14 cellular contexts compared by ENCODE assay signal in the genomic region with DNA sequence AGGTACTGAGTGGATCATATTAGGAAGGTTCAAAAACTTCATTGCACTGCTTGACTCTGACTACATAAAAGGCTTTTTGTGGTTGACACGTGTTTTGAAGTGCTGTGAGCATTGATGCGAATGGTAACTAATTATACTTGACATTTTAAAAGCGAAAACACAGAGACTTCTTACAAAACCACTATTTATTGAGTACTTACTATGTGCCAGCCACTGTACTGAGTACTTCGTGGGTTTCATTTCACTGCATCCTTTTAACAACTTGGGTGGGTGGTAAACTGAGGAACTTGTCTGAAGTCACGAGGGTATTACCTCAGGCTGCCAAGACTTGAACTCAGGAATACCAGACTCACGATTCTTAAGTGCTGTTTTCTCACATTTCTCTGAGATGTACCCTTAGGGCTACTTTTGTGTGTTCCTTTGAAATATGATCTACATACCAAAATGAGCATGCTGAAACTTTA. TPM values are rescaled to one million over a fixed set of nuclear protein-coding genes. Genes with fewer than 3 reads are reported as not detected.
DNase-seq lines count a peak whose midpoint lies in the region; ATAC-seq and TF ChIP-seq lines count a peak whose summit lies in the region.
"Had no signal": no experiment of that assay in that cellular context is flagged by ENCODE, and none has a peak within 500 bp of the region (broad histone marks: within the 10 kb centered on the region; RNA-seq: fewer than 3 reads in every experiment).

No MANE protein-coding gene starts in this region.

- no peaks in the 10 kb centered on the region for H3K36me3 Mint-ChIP-seq in activated T-cell treated with anti-CD3 and anti-CD28 coated beads, Interleukin-2, amount 50 U/mL, for 72 hours (ENCODE audit: insufficient read depth in 2 of 2)
- no peaks in the 10 kb centered on the region for H3K36me3 Mint-ChIP-seq in activated T-cell treated with anti-CD3 and anti-CD28 coated beads, Interleukin-2, amount 50 U/mL, for 24 hours (ENCODE audit: low read depth)
- H3K36me3 Mint-ChIP-seq: brain had no signal

- peak; percentile 57 to 70 for ATAC-seq in activated T-cell treated with anti-CD3 and anti-CD28 coated beads, Interleukin-2, amount 50 U/mL, for 72 hours (replicated peaks in 1 of 2)
- ATAC-seq in HG02588 (IDR thresholded peaks at IDR 0.05; ENCODE audit: unreplicated experiment): peak; percentile 66
- ATAC-seq in stimulated activated naive CD8-positive, alpha-beta T cell treated with anti-CD3 and anti-CD28 coated beads, Interleukin-15, amount 100 ng/mL, for 72 hours: peak; percentile 85
- ATAC-seq: right cardiac atrium had no signal

- H3K4me3 Mint-ChIP-seq in activated T-cell treated with anti-CD3 and anti-CD28 coated beads, Interleukin-2, amount 50 U/mL, for 72 hours: peak overlapping the region in 1 of 2 donors; percentile 12
- no peak overlapping the region for H3K4me3 Mint-ChIP-seq in activated T-cell treated with anti-CD3 and anti-CD28 coated beads, Interleukin-2, amount 50 U/mL, for 24 hours
- H3K4me3 Mint-ChIP-seq in stimulated activated naive CD8-positive, alpha-beta T cell treated with anti-CD3 and anti-CD28 coated beads, Interleukin-15, amount 100 ng/mL, for 72 hours: peak overlapping the region; percentile 5 to 33
- H3K4me3 Mint-ChIP-seq: brain had no signal

- no peak overlapping the region for H3K4me3 ChIP-seq in right atrium auricular region
- H3K4me3 ChIP-seq: SK-N-MC had no signal

- no peaks in the 10 kb centered on the region for H3K9me3 Mint-ChIP-seq in activated T-cell treated with anti-CD3 and anti-CD28 coated beads, Interleukin-2, amount 50 U/mL, for 72 hours
- H3K9me3 Mint-ChIP-seq in activated T-cell treated with anti-CD3 and anti-CD28 coated beads, Interleukin-2, amount 50 U/mL, for 24 hours: no peaks in the 10 kb centered on the region
- no peaks in the 10 kb centered on the region for H3K9me3 Mint-ChIP-seq in stimulated activated naive CD8-positive, alpha-beta T cell treated with anti-CD3 and anti-CD28 coated beads, Interleukin-15, amount 100 ng/mL, for 72 hours
- H3K9me3 Mint-ChIP-seq: brain had no signal

- no peaks in the 10 kb centered on the region for H3K27me3 ChIP-seq in right atrium auricular region

- no peak overlapping the region for H3K27ac Mint-ChIP-seq in activated T-cell treated with anti-CD3 and anti-CD28 coated beads, Interleukin-2, amount 50 U/mL, for 72 hours
- no peak overlapping the region for H3K27ac Mint-ChIP-seq in activated T-cell treated with anti-CD3 and anti-CD28 coated beads, Interleukin-2, amount 50 U/mL, for 24 hours
- H3K27ac Mint-ChIP-seq in stimulated activated naive CD8-positive, alpha-beta T cell treated with anti-CD3 and anti-CD28 coated beads, Interleukin-15, amount 100 ng/mL, for 72 hours: no peak overlapping the region
- H3K27ac Mint-ChIP-seq: brain had no signal

- H3K9me3 ChIP-seq in right atrium auricular region: no peaks in the 10 kb centered on the region

- H3K4me1 Mint-ChIP-seq in activated T-cell treated with anti-CD3 and anti-CD28 coated beads, Interleukin-2, amount 50 U/mL, for 72 hours (ENCODE audit: low read depth): peaks cover 23% of the 10 kb centered on the region
- H3K4me1 Mint-ChIP-seq in activated T-cell treated with anti-CD3 and anti-CD28 coated beads, Interleukin-2, amount 50 U/mL, for 24 hours (ENCODE audit: low read depth): peaks cover 22% of the 10 kb centered on the region
- H3K4me1 Mint-ChIP-seq in stimulated activated naive CD8-positive, alpha-beta T cell treated with anti-CD3 and anti-CD28 coated beads, Interleukin-15, amount 100 ng/mL, for 72 hours: peaks cover 25% of the 10 kb centered on the region

- H3K4me1 ChIP-seq in right atrium auricular region: peaks cover 0 to 10% of the 10 kb centered on the region in 2 donors

- no peaks in the 10 kb centered on the region for H3K27me3 Mint-ChIP-seq in activated T-cell treated with anti-CD3 and anti-CD28 coated beads, Interleukin-2, amount 50 U/mL, for 72 hours (ENCODE audit: low read depth)
- H3K27me3 Mint-ChIP-seq in activated T-cell treated with anti-CD3 and anti-CD28 coated beads, Interleukin-2, amount 50 U/mL, for 24 hours: no peaks in the 10 kb centered on the region
- peaks cover 8% of the 10 kb centered on the region for H3K27me3 Mint-ChIP-seq in stimulated activated naive CD8-positive, alpha-beta T cell treated with anti-CD3 and anti-CD28 coated beads, Interleukin-15, amount 100 ng/mL, for 72 hours
- H3K27me3 Mint-ChIP-seq: brain had no signal

- no peak for TF ChIP-seq CTCF in right atrium auricular region (IDR thresholded peaks at IDR 0.05)

- H3K36me3 ChIP-seq in right atrium auricular region: no peaks in the 10 kb centered on the region

- in situ Hi-C loops in SK-MEL-5 (cut with HindIII; ENCODE audit: low pct_unique_long_range_greater_than_20kb, low sequenced_read_pairs): no loop called here

- H3K27ac ChIP-seq in right atrium auricular region: no peak overlapping the region
- H3K27ac ChIP-seq: epithelial cell of prostate, SK-N-MC had no signal

- no peak for DNase-seq in activated T-cell treated with anti-CD3 and anti-CD28 coated beads, Interleukin-2, amount 50 U/mL, for 72 hours
- no peak for DNase-seq in activated T-cell treated with anti-CD3 and anti-CD28 coated beads, Interleukin-2, amount 50 U/mL, for 24 hours
- DNase-seq in SK-MEL-5 (ENCODE audit: low read depth, low spot score) (peak; percentile 54), right atrium auricular region (ENCODE audit: low spot score) (no peak), NCI-H1436 treated with DMSO at 0.1 percent for 48 hours (lab: John Stamatoyannopoulos, UW) (no peak), activated T-cell treated with anti-CD3 and anti-CD28 coated beads for 4 hours (no peak)
- DNase-seq in stimulated activated naive CD8-positive, alpha-beta T cell treated with anti-CD3 and anti-CD28 coated beads, Interleukin-15, amount 100 ng/mL, for 72 hours: no peak
- DNase-seq: ACHN, NCI-H69, right cardiac atrium had no signal

RNA-seq across cellular contexts. Expression of gene PPP4R2, which starts 45.3 kb away (rescaled TPM):
- total RNA-seq in activated T-cell treated with anti-CD3 and anti-CD28 coated beads, Interleukin-2, amount 50 U/mL, for 72 hours: 100 to 1,000 TPM in 1 of 2 donors, 10 to 100 TPM in 1; 99.5 to 101 TPM
- total RNA-seq in SK-MEL-5 (2014; rRNA removed; shearing (Covaris generic)): 65.4 and 67.7 TPM in 2 replicates
- 22.7 and 22.8 TPM in 2 replicates for polyA plus RNA-seq in SK-MEL-5 (2015; cell fraction: cytosol; rRNA removed)
- polyA plus RNA-seq in SK-MEL-5 (2015; cell fraction: nucleus; rRNA removed): 39.1 and 42.7 TPM in 2 replicates
- 10 to 100 TPM; 30.8 to 31.6 TPM for total RNA-seq in right atrium auricular region
